ENCODE assay signal across 1 cellular context in the genomic region with DNA sequence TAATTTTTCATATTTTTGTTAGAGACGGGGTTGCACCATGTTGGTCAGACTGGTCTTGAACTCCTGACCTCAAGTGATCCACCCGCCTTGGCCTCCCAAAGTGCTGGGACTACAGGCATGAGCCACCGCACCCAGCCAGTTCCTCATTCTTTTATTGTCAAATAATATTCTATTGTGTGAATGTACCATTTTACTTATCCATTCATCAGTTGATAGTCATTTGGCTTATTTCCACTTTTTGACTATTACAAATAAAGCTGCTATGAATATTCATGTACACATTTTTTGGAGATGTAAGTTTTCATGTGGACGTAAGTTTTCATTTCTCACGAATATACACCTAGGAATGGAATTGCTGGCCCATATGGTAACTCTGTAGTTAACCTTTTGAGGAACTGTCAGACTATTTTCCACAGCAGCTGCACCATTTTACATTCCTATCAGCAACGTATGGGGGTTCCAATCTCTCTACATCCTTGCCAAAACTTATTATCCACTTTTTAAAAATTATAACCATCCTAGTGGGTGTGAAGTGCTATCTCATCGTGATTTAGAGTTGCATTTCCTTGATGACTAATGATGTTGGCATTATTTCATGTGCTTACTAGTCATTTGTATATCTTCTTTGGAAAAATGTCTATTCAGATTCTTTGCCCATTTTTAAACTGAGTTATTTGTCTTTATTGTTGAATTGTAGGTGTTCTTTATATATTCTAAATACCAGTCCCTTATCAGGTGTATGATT.
TF ChIP-seq lines count a peak whose summit lies in the region.

No MANE protein-coding gene starts in this region.

TF ChIP-seq in A549, 52 proteins besides CTCF, POLR2A, EP300 and RAD21 (continued from another document):
- TF ChIP-seq, protein P1, sequence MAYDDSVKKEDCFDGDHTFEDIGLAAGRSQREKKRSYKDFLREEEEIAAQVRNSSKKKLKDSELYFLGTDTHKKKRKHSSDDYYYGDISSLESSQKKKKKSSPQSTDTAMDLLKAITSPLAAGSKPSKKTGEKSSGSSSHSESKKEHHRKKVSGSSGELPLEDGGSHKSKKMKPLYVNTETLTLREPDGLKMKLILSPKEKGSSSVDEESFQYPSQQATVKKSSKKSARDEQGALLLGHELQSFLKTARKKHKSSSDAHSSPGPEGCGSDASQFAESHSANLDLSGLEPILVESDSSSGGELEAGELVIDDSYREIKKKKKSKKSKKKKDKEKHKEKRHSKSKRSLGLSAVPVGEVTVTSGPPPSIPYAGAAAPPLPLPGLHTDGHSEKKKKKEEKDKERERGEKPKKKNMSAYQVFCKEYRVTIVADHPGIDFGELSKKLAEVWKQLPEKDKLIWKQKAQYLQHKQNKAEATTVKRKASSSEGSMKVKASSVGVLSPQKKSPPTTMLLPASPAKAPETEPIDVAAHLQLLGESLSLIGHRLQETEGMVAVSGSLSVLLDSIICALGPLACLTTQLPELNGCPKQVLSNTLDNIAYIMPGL (CRISPR knock-in tag; IDR thresholded peaks at IDR 0.05; ENCODE audit: borderline replicate concordance), result no peak
- TF ChIP-seq SMC3 (IDR thresholded peaks at IDR 0.05) (no peak), MAFK (IDR thresholded peaks at IDR 0.05; ENCODE audit: partially characterized antibody) (peak; percentile 27), JUNB (IDR thresholded peaks at IDR 0.05) (no peak), HES2 (IDR thresholded peaks at IDR 0.05) (no peak), HEYL (CRISPR knock-in tag; IDR thresholded peaks at IDR 0.05) (no peak), FOSL2 (IDR thresholded peaks at IDR 0.05) (no peak), FOSL2 (CRISPR knock-in tag; IDR thresholded peaks at IDR 0.05) (peak; percentile 42), RARB (CRISPR knock-in tag; IDR thresholded peaks at IDR 0.05) (no peak)
